In genomic region chr11:114172871-114173444, GRCh38 we compare ENCODE assay signal across 12 cellular contexts.
A peak's percentile ranks its signal among the peaks of the same experiment; 100 is the strongest.
DNase-seq lines count a peak whose midpoint lies in the region; ATAC-seq and TF ChIP-seq lines count a peak whose summit lies in the region.
"Had no signal": no experiment of that assay in that cellular context is flagged by ENCODE, and none has a peak within 500 bp of the region (broad histone marks: within the 10 kb centered on the region; RNA-seq: fewer than 3 reads in every experiment).

No MANE protein-coding gene starts in this region.

- intact Hi-C loops in transverse colon (cut with DNase I; ENCODE audit: low total_unique reads): no loop called here

- no peak for DNase-seq in activated T-cell treated with anti-CD3 and anti-CD28 coated beads, Interleukin-2, amount 50 U/mL, for 4 hours
- DNase-seq in activated T-cell treated with anti-CD3 and anti-CD28 coated beads, Interleukin-2, amount 50 U/mL, for 1 hour: no peak
- DNase-seq in caudate nucleus (lab: John Stamatoyannopoulos, UW) (peak in 1 of 61 donors; percentile 35), myocyte (ENCODE audit: low read depth) (peak; percentile 55), transverse colon (no peak), GM13976 (ENCODE audit: low spot score) (no peak), HuH-7.5 (ENCODE audit: low spot score) (no peak)
- DNase-seq: activated CD4-positive, alpha-beta T cell treated with anti-CD3 and anti-CD28 coated beads, Interleukin-2, amount 50 U/mL, for 1 hour; cortex of kidney; H7; stimulated activated CD4-positive, alpha-beta T cell treated with anti-CD3 and anti-CD28 coated beads, Interleukin-15, amount 100 ng/mL, for 24 hours had no signal

- peaks cover 97 to 100% (median 100%) of the 10 kb centered on the region in 4 donors for H3K4me1 ChIP-seq in transverse colon

- TF ChIP-seq CTCF in transverse colon (IDR thresholded peaks at IDR 0.05) (no peak), GM13976 (IDR thresholded peaks at IDR 0.05; ENCODE audit: borderline replicate concordance, control extremely low read depth, extremely low read depth, insufficient read depth, missing control alignments) (no peak)

- WGBS in transverse colon (ENCODE audit: low coverage in 1 of 2), 2 donors: 5 to 54% methylated on average over 3 to 8 of the region's 8 CpGs

- in situ Hi-C loops in transverse colon (cut with MboI; ENCODE audit: low pct_ligation_motif_present in 1 of 4, low pct_unique_long_range_greater_than_20kb in 1 of 4, low sequenced_read_pairs in 3 of 4) (no loop called here), GM13976 (cut with MboI; ENCODE audit: low sequenced_read_pairs, unreplicated experiment) (no loop called here)

- H3K4me3 Mint-ChIP-seq in activated T-cell treated with anti-CD3 and anti-CD28 coated beads, Interleukin-2, amount 50 U/mL, for 4 hours: peak overlapping the region; percentile 17

- no peak overlapping the region for H3K4me3 ChIP-seq in transverse colon

- peaks cover 80% of the 10 kb centered on the region for H3K4me1 Mint-ChIP-seq in activated T-cell treated with anti-CD3 and anti-CD28 coated beads, Interleukin-2, amount 50 U/mL, for 4 hours (ENCODE audit: low read depth)

- no peaks in the 10 kb centered on the region for H3K9me3 ChIP-seq in transverse colon

- no peaks in the 10 kb centered on the region for H3K27me3 Mint-ChIP-seq in activated T-cell treated with anti-CD3 and anti-CD28 coated beads, Interleukin-2, amount 50 U/mL, for 4 hours (ENCODE audit: low read depth)

- no peaks in the 10 kb centered on the region for H3K9me3 Mint-ChIP-seq in activated T-cell treated with anti-CD3 and anti-CD28 coated beads, Interleukin-2, amount 50 U/mL, for 4 hours

- no peak for TF ChIP-seq EP300 in transverse colon (IDR thresholded peaks at IDR 0.05; ENCODE audit: low read depth)

- H3K27ac ChIP-seq in caudate nucleus (ENCODE audit: low read depth, low read length) (peak overlapping the region; percentile 74), transverse colon (peak overlapping the region; percentile 94 to 96 (median 96))

- no peaks in the 10 kb centered on the region for H3K36me3 Mint-ChIP-seq in activated T-cell treated with anti-CD3 and anti-CD28 coated beads, Interleukin-2, amount 50 U/mL, for 4 hours (ENCODE audit: insufficient read depth)

- TF ChIP-seq POLR2A in transverse colon (IDR thresholded peaks at IDR 0.05): no peak

- no peaks in the 10 kb centered on the region for H3K36me3 ChIP-seq in transverse colon

- no peaks in the 10 kb centered on the region for H3K27me3 ChIP-seq in transverse colon

- peak; percentile 54 to 64 for ATAC-seq in activated T-cell treated with anti-CD3 and anti-CD28 coated beads, Interleukin-2, amount 50 U/mL, for 4 hours
- ATAC-seq in HG03457 (IDR thresholded peaks at IDR 0.05; ENCODE audit: unreplicated experiment): no peak
